Comparison of ENCODE assay signal across 9 cellular contexts in the genomic region with DNA sequence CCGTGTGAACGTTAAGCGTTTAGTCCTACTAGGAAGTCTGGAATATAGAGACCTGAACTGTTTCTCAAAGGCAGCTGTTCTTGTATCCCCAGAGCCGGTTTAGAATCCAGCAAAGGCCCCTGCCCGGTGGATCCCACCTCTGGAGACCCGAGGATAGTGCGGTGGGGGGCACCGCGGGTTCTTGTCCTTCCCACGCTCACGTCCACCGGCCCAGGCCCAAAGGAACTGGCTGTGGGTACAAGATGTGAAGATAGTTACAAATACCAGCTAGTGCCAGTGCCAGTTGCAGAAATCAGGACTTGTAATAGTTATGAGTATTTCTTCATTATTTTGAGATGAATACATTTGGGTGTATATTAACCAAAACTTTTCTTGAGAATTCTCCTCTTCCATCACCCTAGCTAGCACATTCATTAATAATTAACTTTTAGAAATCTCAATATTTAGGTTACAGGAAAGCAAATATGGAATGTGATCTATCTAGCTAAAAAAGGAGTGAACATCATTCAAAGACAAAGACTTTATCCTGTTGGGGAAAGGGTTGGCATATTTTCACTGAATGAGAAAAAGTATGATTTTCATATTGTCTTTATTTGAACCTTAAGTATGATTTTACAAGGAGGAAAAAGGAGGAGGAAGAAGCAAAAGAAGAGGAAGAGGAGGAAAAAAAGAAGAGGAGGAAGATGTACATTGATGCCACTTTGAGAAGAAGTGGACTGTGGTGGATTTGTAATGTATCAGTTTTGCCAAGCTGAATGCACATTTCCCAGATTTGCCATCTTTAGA. TPM values are rescaled to one million over a fixed set of nuclear protein-coding genes. Genes with fewer than 3 reads are reported as not detected.
DNase-seq lines count a peak whose midpoint lies in the region; ATAC-seq and TF ChIP-seq lines count a peak whose summit lies in the region.
"Not testable (repeated sequence)": the region's sequence is repeated elsewhere in the genome, so short reads cannot be mapped to it uniquely, and the experiment has no call there.
"Had no signal": no experiment of that assay in that cellular context is flagged by ENCODE, and none has a peak within 500 bp of the region (broad histone marks: within the 10 kb centered on the region; RNA-seq: fewer than 3 reads in every experiment).

No MANE protein-coding gene starts in this region.

- H3K36me3 ChIP-seq in CD8-positive, alpha-beta T cell (ENCODE audit: insufficient read depth, low read length); Loucy (ENCODE audit: insufficient read depth, low read length); liver (ENCODE audit: control insufficient read depth in 4 of 4, insufficient read depth in 3 of 4, low read depth in 1 of 4, low read length in 3 of 4); transverse colon: not testable (repeated sequence)

- POLR2A ChIA-PET in CD8-positive, alpha-beta T cell (lab: Charles Lee), result interaction anchor here (4.2 kb wide), 1 partner anchor 12 kb away, joined by 72 read pairs; no protein-coding TSS in a partner anchor

- not testable (repeated sequence) for H2AFZ ChIP-seq in Loucy (ENCODE audit: low read length)

- H3K27ac ChIP-seq in CD8-positive, alpha-beta T cell (ENCODE audit: low read depth, low read length), result not testable (repeated sequence)
- H3K27ac ChIP-seq in liver (ENCODE audit: low read depth in 1 of 2, low read length in 2 of 2) (peak overlapping the region; percentile 41 to 56), transverse colon (peak overlapping the region in 3 of 4 donors; percentile 20 to 85 (median 29))

- not testable (repeated sequence) for TF ChIP-seq CTCF in CD8-positive, alpha-beta T cell (IDR thresholded peaks at IDR 0.05); Loucy (conservative IDR thresholded peaks at IDR 0.05; ENCODE audit: low read length); liver (IDR thresholded peaks at IDR 0.05; ENCODE audit: low read depth, low read length, missing input control); nephron (IDR thresholded peaks at IDR 0.05; ENCODE audit: unreplicated experiment in 3 of 3); transverse colon (IDR thresholded peaks at IDR 0.05)

- not testable (repeated sequence) for H3K9me3 Mint-ChIP-seq in CD8-positive, alpha-beta T cell; T-helper 2 cell treated with Interferon-gamma antibody and Interleukin-4, amounts not matched to agents 5 μg/mL and 100 μg/mL, for 36 hours; activated naive CD4-positive, alpha-beta T cell treated with anti-CD3 and anti-CD28 coated beads, Interleukin-2, amount 50 U/mL, for 24 hours; nephron

- H3K36me3 Mint-ChIP-seq in CD8-positive, alpha-beta T cell; T-helper 2 cell treated with Interferon-gamma antibody and Interleukin-4, amounts not matched to agents 5 μg/mL and 100 μg/mL, for 36 hours (ENCODE audit: low read depth); activated naive CD4-positive, alpha-beta T cell treated with anti-CD3 and anti-CD28 coated beads, Interleukin-2, amount 50 U/mL, for 24 hours; nephron (ENCODE audit: low read depth): not testable (repeated sequence)

- CTCF ChIA-PET in CD8-positive, alpha-beta T cell (lab: Charles Lee), result interaction anchor here (1.3 to 2.6 kb wide), 2 partner anchors 13 to 43 kb away, joined by 4 to 13 read pairs; no protein-coding TSS in a partner anchor

- H3K9me3 ChIP-seq in CD8-positive, alpha-beta T cell (ENCODE audit: low read length); Loucy (ENCODE audit: insufficient read depth, low read depth, low read length); liver (ENCODE audit: control insufficient read depth in 4 of 4, low read length in 3 of 4); transverse colon: not testable (repeated sequence)

- H3K4me1 ChIP-seq in CD8-positive, alpha-beta T cell (ENCODE audit: insufficient read depth, low read length); Loucy (ENCODE audit: insufficient read depth, low read length, poor library complexity, severe bottlenecking): not testable (repeated sequence)
- H3K4me1 ChIP-seq in liver (ENCODE audit: control insufficient read depth in 4 of 4, insufficient read depth in 4 of 4, low read length in 3 of 4), result peaks cover 11 to 22% (median 13%) of the 10 kb centered on the region in 4 donors
- peaks cover 0 to 16% (median 2%) of the 10 kb centered on the region in 4 donors for H3K4me1 ChIP-seq in transverse colon

- 67% methylated on average over 12 of the region's 12 CpGs for WGBS in liver
- WGBS in transverse colon (ENCODE audit: low coverage in 1 of 2), 2 donors, result 94% methylated on average over 12 of the region's 12 CpGs; no CpG with 5 or more reads in 1 of the 2 donors

- H3K27me3 ChIP-seq in CD8-positive, alpha-beta T cell (ENCODE audit: insufficient read depth, low read length); Loucy (ENCODE audit: insufficient read depth, low read length, poor library complexity, severe bottlenecking); liver (ENCODE audit: control insufficient read depth in 4 of 4, insufficient read depth in 4 of 4, low read length in 3 of 4); transverse colon: not testable (repeated sequence)

- H3K4me3 ChIP-seq in CD8-positive, alpha-beta T cell (ENCODE audit: low read depth, low read length); Loucy (ENCODE audit: low read length, poor library complexity, severe bottlenecking); liver (ENCODE audit: low read depth in 1 of 3, low read length in 3 of 3); transverse colon: not testable (repeated sequence)

- H3K79me2 ChIP-seq in Loucy (ENCODE audit: insufficient read depth, low read length), result not testable (repeated sequence)

- H3K27me3 Mint-ChIP-seq in CD8-positive, alpha-beta T cell (ENCODE audit: low read depth); T-helper 2 cell treated with Interferon-gamma antibody and Interleukin-4, amounts not matched to agents 5 μg/mL and 100 μg/mL, for 36 hours (ENCODE audit: low read depth); activated naive CD4-positive, alpha-beta T cell treated with anti-CD3 and anti-CD28 coated beads, Interleukin-2, amount 50 U/mL, for 24 hours; nephron (ENCODE audit: low read depth): not testable (repeated sequence)

- not testable (repeated sequence) for ATAC-seq in CD8-positive, alpha-beta T cell; Right ventricle myocardium superior (ENCODE audit: poor library complexity)

- H3F3A ChIP-seq in Loucy (ENCODE audit: low read depth), result not testable (repeated sequence)

- TF ChIP-seq EP300 in transverse colon (IDR thresholded peaks at IDR 0.05; ENCODE audit: low read depth), result not testable (repeated sequence)

- DNase-seq in CD8-positive, alpha-beta T cell; T-helper 2 cell treated with Interferon-gamma antibody and Interleukin-4, amounts not matched to agents 5 μg/mL and 100 μg/mL, for 36 hours (ENCODE audit: low spot score); transverse colon: not testable (repeated sequence)
- peak; percentile 33 for DNase-seq in Right ventricle myocardium superior

- not testable (repeated sequence) for H3K9me2 ChIP-seq in Loucy (replicated peaks; ENCODE audit: low read depth, low read length)

- in situ Hi-C loops in transverse colon (cut with MboI; ENCODE audit: low pct_ligation_motif_present in 1 of 4, low pct_unique_long_range_greater_than_20kb in 1 of 4, low sequenced_read_pairs in 3 of 4), result not testable (repeated sequence)

- intact Hi-C loops in CD8-positive, alpha-beta T cell (cut with DNase I, micrococcal nuclease); Right ventricle myocardium superior (cut with DNase I); transverse colon (cut with DNase I; ENCODE audit: low total_unique reads): not testable (repeated sequence)

- not testable (repeated sequence) for TF ChIP-seq RAD21 in liver (IDR thresholded peaks at IDR 0.05)

- H3K9ac ChIP-seq in Loucy (ENCODE audit: low read depth, low read length, poor library complexity, severe bottlenecking); liver (ENCODE audit: low read depth in 1 of 2, low read length in 2 of 2): not testable (repeated sequence)

- TF ChIP-seq POLR2A in transverse colon (IDR thresholded peaks at IDR 0.05), result not testable (repeated sequence)

- peaks cover 28% of the 10 kb centered on the region for H3K4me1 Mint-ChIP-seq in CD8-positive, alpha-beta T cell (ENCODE audit: low read depth)
- H3K4me1 Mint-ChIP-seq in T-helper 2 cell treated with Interferon-gamma antibody and Interleukin-4, amounts not matched to agents 5 μg/mL and 100 μg/mL, for 36 hours (ENCODE audit: low read depth), result peaks cover 28% of the 10 kb centered on the region
- peaks cover 36% of the 10 kb centered on the region for H3K4me1 Mint-ChIP-seq in activated naive CD4-positive, alpha-beta T cell treated with anti-CD3 and anti-CD28 coated beads, Interleukin-2, amount 50 U/mL, for 24 hours
- peaks cover 15% of the 10 kb centered on the region for H3K4me1 Mint-ChIP-seq in nephron

- H3K27ac Mint-ChIP-seq in CD8-positive, alpha-beta T cell, result peak overlapping the region; percentile 15
- peak overlapping the region; percentile 9 for H3K27ac Mint-ChIP-seq in T-helper 2 cell treated with Interferon-gamma antibody and Interleukin-4, amounts not matched to agents 5 μg/mL and 100 μg/mL, for 36 hours
- not testable (repeated sequence) for H3K27ac Mint-ChIP-seq in activated naive CD4-positive, alpha-beta T cell treated with anti-CD3 and anti-CD28 coated beads, Interleukin-2, amount 50 U/mL, for 24 hours
- peak overlapping the region; percentile 78 to 85 (median 81) for H3K27ac Mint-ChIP-seq in nephron

- H3K4me3 Mint-ChIP-seq in CD8-positive, alpha-beta T cell, result not testable (repeated sequence)
- H3K4me3 Mint-ChIP-seq in T-helper 2 cell treated with Interferon-gamma antibody and Interleukin-4, amounts not matched to agents 5 μg/mL and 100 μg/mL, for 36 hours, result peak overlapping the region; percentile 8
- peak overlapping the region; percentile 37 for H3K4me3 Mint-ChIP-seq in activated naive CD4-positive, alpha-beta T cell treated with anti-CD3 and anti-CD28 coated beads, Interleukin-2, amount 50 U/mL, for 24 hours
- peak overlapping the region; percentile 49 to 70 (median 68) for H3K4me3 Mint-ChIP-seq in nephron

- H3K4me2 ChIP-seq in Loucy (ENCODE audit: low read depth, low read length, poor library complexity, severe bottlenecking), result peak overlapping the region; percentile 27

- not testable (repeated sequence) for H4K20me1 ChIP-seq in Loucy (ENCODE audit: insufficient read depth, low read length, poor library complexity, severe bottlenecking)

RNA-seq across cellular contexts. Expression of gene HJV, which starts 28.5 kb away (rescaled TPM):
- not detected for total RNA-seq in CD8-positive, alpha-beta T cell
- total RNA-seq in Right ventricle myocardium superior (88.1 TPM), liver (10 to 100 TPM; 68.0 to 80.5 TPM), transverse colon (under 1 TPM in 1 of 4 donors, not detected in 3; 0.27 TPM)
- 100 to 1,000 TPM; 115 to 138 TPM for polyA plus RNA-seq in liver
- total RNA-seq: Peyer's patch had no signal

RNA-seq across cellular contexts. Expression of gene TXNIP, which starts 53.7 kb away (rescaled TPM):
- 100 to 1,000 TPM; 627 to 652 TPM for total RNA-seq in CD8-positive, alpha-beta T cell
- 980 TPM for total RNA-seq in Right ventricle myocardium superior
- 100 to 1,000 TPM in 1 of 2 donors, 10 to 100 TPM in 1; 84.7 to 223 TPM for total RNA-seq in liver
- 10 to 100 TPM; 53.8 to 99.2 TPM for polyA plus RNA-seq in liver
- total RNA-seq in transverse colon, result 1,000 to 10,000 TPM in 2 of 4 donors, 100 to 1,000 TPM in 2; 296 to 2,602 (median 982) TPM

Comparison
In these comparisons a context has a peak if more than half of its experiments do, and no peak if none do; other contexts are left out.
1. RNA of gene HJV, which starts 28.5 kb away (total RNA-seq): 88.1 TPM in Right ventricle myocardium superior (single experiment) and 68.0 to 80.5 TPM in liver; not detected in CD8-positive, alpha-beta T cell and 0.27 TPM in transverse colon; every median in the first group is over 10 times any median in the second.